ENCODE assay signal across 15 cellular contexts in genomic region chr6:151284012-151284411, GRCh38. TPM values are rescaled to one million over a fixed set of nuclear protein-coding genes. Genes with fewer than 3 reads are reported as not detected.
DNase-seq lines count a peak whose midpoint lies in the region; ATAC-seq and TF ChIP-seq lines count a peak whose summit lies in the region.
"Had no signal": no experiment of that assay in that cellular context is flagged by ENCODE, and none has a peak within 500 bp of the region (broad histone marks: within the 10 kb centered on the region; RNA-seq: fewer than 3 reads in every experiment).

No MANE protein-coding gene starts in this region.

- TF ChIP-seq EP300 in sigmoid colon (IDR thresholded peaks at IDR 0.05): no peak

- CTCF ChIA-PET in WTC11 (lab: Charles Lee): no interaction called here

- no peaks in the 10 kb centered on the region for H3K27me3 Mint-ChIP-seq in WTC11 (ENCODE audit: low read depth)

- TF ChIP-seq POLR2A in sigmoid colon (IDR thresholded peaks at IDR 0.05): no peak

- H3K27ac ChIP-seq in sigmoid colon: peak overlapping the region; percentile 49 to 96 (median 76)
- H3K27ac ChIP-seq: KMS-11, parathyroid adenoma had no signal

- H3K36me3 ChIP-seq in sigmoid colon: no peaks in the 10 kb centered on the region
- H3K36me3 ChIP-seq: tibial artery had no signal

- DNase-seq in WTC11 (ENCODE audit: low spot score) (no peak), sigmoid colon (peak; percentile 44), NCI-H82 (lab: John Stamatoyannopoulos, UW) (no peak), iPS-NIHi7 (ENCODE audit: extremely low spot score) (no peak), OCI-M1 (lab: John Stamatoyannopoulos, UW) (no peak)
- DNase-seq: activated CD8-positive, alpha-beta memory T cell treated with anti-CD3 and anti-CD28 coated beads, Interleukin-2, amount 50 U/mL, for 48 hours; DND-41; left ventricle myocardium superior; NCI-H524 treated with DMSO at 0.1 percent for 48 hours; T-helper 17 cell; tibial artery had no signal

- peaks cover 3% of the 10 kb centered on the region; the same call in 1 of the 2 replicates for H3K9me3 Mint-ChIP-seq in WTC11

- H3K4me3 ChIP-seq in sigmoid colon: no peak overlapping the region
- H3K4me3 ChIP-seq: tibial artery had no signal

- no peak overlapping the region for H3K4me3 Mint-ChIP-seq in WTC11

- POLR2A ChIA-PET in WTC11 (lab: Charles Lee): interaction anchor here (0.6 kb wide), 1 partner anchor 152 kb away, joined by 8 read pairs; no protein-coding TSS in a partner anchor

- H3K27ac Mint-ChIP-seq in WTC11: peak overlapping the region; percentile 35; the same call in 1 of the 2 replicates
- H3K27ac Mint-ChIP-seq: T-helper 17 cell had no signal

- intact Hi-C loops in sigmoid colon (cut with DNase I): no loop called here

- peaks cover 0 to 81% (median 65%) of the 10 kb centered on the region in 4 donors for H3K4me1 ChIP-seq in sigmoid colon
- H3K4me1 ChIP-seq: parathyroid adenoma had no signal

- ATAC-seq in GM18867 (IDR thresholded peaks at IDR 0.05; ENCODE audit: unreplicated experiment) (peak; percentile 56), HG02588 (IDR thresholded peaks at IDR 0.05; ENCODE audit: unreplicated experiment) (peak; percentile 49), WTC11 (no peak)
- ATAC-seq: T-helper 17 cell had no signal

- no peaks in the 10 kb centered on the region for H3K9me3 ChIP-seq in sigmoid colon
- H3K9me3 ChIP-seq: tibial artery had no signal

- H3K36me3 Mint-ChIP-seq in WTC11: no peaks in the 10 kb centered on the region

- TF ChIP-seq CTCF in WTC11 (IDR thresholded peaks at IDR 0.05) (no peak), sigmoid colon (IDR thresholded peaks at IDR 0.05) (no peak)

- 71 to 81% methylated on average over 11 of the region's 11 CpGs for WGBS in sigmoid colon, 2 donors

- no peaks in the 10 kb centered on the region for H3K27me3 ChIP-seq in sigmoid colon
- H3K27me3 ChIP-seq: tibial artery had no signal

- H3K4me1 Mint-ChIP-seq in WTC11: peaks cover 32% of the 10 kb centered on the region

TF ChIP-seq in WTC11, 78 proteins besides CTCF, POLR2A, EP300 and RAD21:
- TF ChIP-seq E2F5 (CRISPR knock-in tag; IDR thresholded peaks at IDR 0.05): no peak
- TF ChIP-seq E2F1 (CRISPR knock-in tag; IDR thresholded peaks at IDR 0.05): no peak
- no peak for TF ChIP-seq ATF6 (CRISPR knock-in tag; IDR thresholded peaks at IDR 0.05)
- TF ChIP-seq ZNF219 (CRISPR knock-in tag; IDR thresholded peaks at IDR 0.05; ENCODE audit: borderline replicate concordance): no peak
- no peak for TF ChIP-seq GRHL2 (CRISPR knock-in tag; IDR thresholded peaks at IDR 0.05; ENCODE audit: insufficient replicate concordance, severe bottlenecking)
- no peak for TF ChIP-seq NFE2L1 (CRISPR knock-in tag; IDR thresholded peaks at IDR 0.05)
- TF ChIP-seq ZSCAN18 (CRISPR knock-in tag; IDR thresholded peaks at IDR 0.05): no peak
- TF ChIP-seq FOXK1 (CRISPR knock-in tag; IDR thresholded peaks at IDR 0.05): no peak

RNA-seq across cellular contexts. Expression of gene AKAP12, which starts 44.2 kb away (rescaled TPM):
- total RNA-seq in WTC11 (2021) (64.2 to 90.0 TPM (median 65.0 TPM) in 3 replicates), sigmoid colon (100 to 1,000 TPM; 133 to 244 (median 209) TPM)
- 10 to 100 TPM in 1 of 3 donors, 1 to 10 TPM in 2; 1.2 to 17.2 (median 9.0) TPM for polyA plus RNA-seq in sigmoid colon
